In genomic region chr1:99935534-99935933, GRCh38 we compare ENCODE assay signal across 29 cellular contexts.
"Had no signal": no experiment of that assay in that cellular context is flagged by ENCODE, and none has a peak within 500 bp of the region (broad histone marks: within the 10 kb centered on the region; RNA-seq: fewer than 3 reads in every experiment).

No MANE protein-coding gene starts in this region.

- FAIRE-seq: astrocyte, colon had no signal

- ATAC-seq: activated T-cell treated with anti-CD3 and anti-CD28 coated beads, Interleukin-2, amount 50 U/mL, for 72 hours; effector memory CD8-positive, alpha-beta T cell; gastroesophageal sphincter; heart left ventricle; WTC11 had no signal

- H3K36me3 Mint-ChIP-seq: activated CD4-positive, alpha-beta memory T cell treated with anti-CD3 and anti-CD28 coated beads for 36 hours; activated naive CD4-positive, alpha-beta T cell treated with anti-CD3 and anti-CD28 coated beads, Interleukin-2, amount 50 U/mL, for 24 hours; WTC11 had no signal

- H3K27me3 ChIP-seq: brain microvascular endothelial cell, esophagus muscularis mucosa, heart left ventricle had no signal

- H3K9me3 Mint-ChIP-seq: activated CD4-positive, alpha-beta memory T cell treated with anti-CD3 and anti-CD28 coated beads for 36 hours; activated CD4-positive, alpha-beta T cell treated with anti-CD3 and anti-CD28 coated beads, Interleukin-2, amount 10 ng/mL, durations not matched to agents 24 days and 14 days; activated naive CD4-positive, alpha-beta T cell treated with anti-CD3 and anti-CD28 coated beads, Interleukin-2, amount 50 U/mL, for 24 hours; activated naive CD8-positive, alpha-beta T cell treated with anti-CD3 and anti-CD28 coated beads, Interleukin-2, amount 10 ng/mL, durations not matched to agents 7 days and 5 days; activated T-cell treated with anti-CD3 and anti-CD28 coated beads, Interleukin-2, amount 50 U/mL, for 24 hours; activated T-cell treated with anti-CD3 and anti-CD28 coated beads, Interleukin-2, amount 50 U/mL, for 72 hours; effector memory CD8-positive, alpha-beta T cell; WTC11 had no signal

- H3K36me3 ChIP-seq: brain microvascular endothelial cell, esophagus muscularis mucosa, gastroesophageal sphincter, heart left ventricle had no signal

- H3K4me3 ChIP-seq: esophagus muscularis mucosa, gastroesophageal sphincter, heart left ventricle had no signal

- H3K4me1 ChIP-seq: esophagus muscularis mucosa, gastroesophageal sphincter, heart left ventricle had no signal

- H3K9me3 ChIP-seq: esophagus muscularis mucosa, gastroesophageal sphincter, heart left ventricle had no signal

- H3K4me1 Mint-ChIP-seq: activated CD4-positive, alpha-beta T cell treated with anti-CD3 and anti-CD28 coated beads, Interleukin-2, amount 10 ng/mL, durations not matched to agents 24 days and 14 days; activated naive CD4-positive, alpha-beta T cell treated with anti-CD3 and anti-CD28 coated beads, Interleukin-2, amount 50 U/mL, for 24 hours; activated naive CD8-positive, alpha-beta T cell treated with anti-CD3 and anti-CD28 coated beads, Interleukin-2, amount 10 ng/mL, durations not matched to agents 7 days and 5 days; WTC11 had no signal

- H3K27ac ChIP-seq: brain microvascular endothelial cell, esophagus muscularis mucosa, gastroesophageal sphincter, heart left ventricle, VCaP had no signal

- DNase-seq: activated CD4-positive, alpha-beta memory T cell treated with anti-CD3 and anti-CD28 coated beads for 36 hours; activated CD4-positive, alpha-beta T cell treated with anti-CD3 and anti-CD28 coated beads for 1 hour; activated CD4-positive, alpha-beta T cell treated with anti-CD3 and anti-CD28 coated beads, Interleukin-2, amount 10 ng/mL, durations not matched to agents 24 days and 14 days; activated CD8-positive, alpha-beta memory T cell treated with anti-CD3 and anti-CD28 coated beads, Interleukin-2, amount 50 U/mL, for 48 hours; activated effector memory CD4-positive, alpha-beta T cell treated with Interleukin-2 at 50 U/mL for 16 hours; activated naive CD4-positive, alpha-beta T cell treated with anti-CD3 and anti-CD28 coated beads for 36 hours; activated naive CD8-positive, alpha-beta T cell treated with anti-CD3 and anti-CD28 coated beads, Interleukin-2, amount 10 ng/mL, durations not matched to agents 7 days and 5 days; activated T-cell treated with anti-CD3 and anti-CD28 coated beads for 4 hours; activated T-cell treated with anti-CD3 and anti-CD28 coated beads, Interleukin-2, amount 50 U/mL, for 24 hours; activated T-cell treated with anti-CD3 and anti-CD28 coated beads, Interleukin-2, amount 50 U/mL, for 72 hours; amniotic stem cell; anterior cingulate cortex; brain microvascular endothelial cell; caudate nucleus; cortex of kidney; dermis blood vessel endothelial cell; effector CD4-positive, alpha-beta T cell; effector memory CD8-positive, alpha-beta T cell; erythroblast; foreskin melanocyte; heart left ventricle; T-helper 2 cell had no signal

- H3K4me3 Mint-ChIP-seq: activated CD4-positive, alpha-beta memory T cell treated with anti-CD3 and anti-CD28 coated beads for 36 hours; activated CD4-positive, alpha-beta T cell treated with anti-CD3 and anti-CD28 coated beads, Interleukin-2, amount 10 ng/mL, durations not matched to agents 24 days and 14 days; activated naive CD4-positive, alpha-beta T cell treated with anti-CD3 and anti-CD28 coated beads for 36 hours; activated naive CD4-positive, alpha-beta T cell treated with anti-CD3 and anti-CD28 coated beads, Interleukin-2, amount 50 U/mL, for 24 hours; activated naive CD8-positive, alpha-beta T cell treated with anti-CD3 and anti-CD28 coated beads, Interleukin-2, amount 10 ng/mL, durations not matched to agents 7 days and 5 days; activated T-cell treated with anti-CD3 and anti-CD28 coated beads, Interleukin-2, amount 50 U/mL, for 24 hours; activated T-cell treated with anti-CD3 and anti-CD28 coated beads, Interleukin-2, amount 50 U/mL, for 72 hours; effector memory CD8-positive, alpha-beta T cell; WTC11 had no signal

- H3K27ac Mint-ChIP-seq: activated CD4-positive, alpha-beta memory T cell treated with anti-CD3 and anti-CD28 coated beads for 36 hours; activated CD4-positive, alpha-beta T cell treated with anti-CD3 and anti-CD28 coated beads, Interleukin-2, amount 10 ng/mL, durations not matched to agents 24 days and 14 days; activated naive CD4-positive, alpha-beta T cell treated with anti-CD3 and anti-CD28 coated beads for 36 hours; activated naive CD4-positive, alpha-beta T cell treated with anti-CD3 and anti-CD28 coated beads, Interleukin-2, amount 50 U/mL, for 24 hours; activated naive CD8-positive, alpha-beta T cell treated with anti-CD3 and anti-CD28 coated beads, Interleukin-2, amount 10 ng/mL, durations not matched to agents 7 days and 5 days; activated T-cell treated with anti-CD3 and anti-CD28 coated beads, Interleukin-2, amount 50 U/mL, for 24 hours; activated T-cell treated with anti-CD3 and anti-CD28 coated beads, Interleukin-2, amount 50 U/mL, for 72 hours; effector memory CD8-positive, alpha-beta T cell; WTC11 had no signal
